27 cellular contexts compared by ENCODE assay signal in genomic region chr5:113195197-113195715, GRCh38.
"Had no signal": no experiment of that assay in that cellular context is flagged by ENCODE, and none has a peak within 500 bp of the region (broad histone marks: within the 10 kb centered on the region; RNA-seq: fewer than 3 reads in every experiment).

No MANE protein-coding gene starts in this region.

- H3K4me3 Mint-ChIP-seq: activated CD4-positive, alpha-beta memory T cell treated with anti-CD3 and anti-CD28 coated beads for 36 hours; activated CD4-positive, alpha-beta T cell treated with anti-CD3 and anti-CD28 coated beads, Interleukin-2, amount 10 ng/mL, durations not matched to agents 7 days and 5 days; activated naive CD4-positive, alpha-beta T cell treated with anti-CD3 and anti-CD28 coated beads for 36 hours; activated naive CD8-positive, alpha-beta T cell; activated T-helper 17 cell treated with anti-CD3 and anti-CD28 coated beads, Interleukin-2, amount 50 U/mL, for 72 hours; brain; T-cell had no signal

- H3K27me3 ChIP-seq: cardiac muscle cell, SJSA1 had no signal

- H3K27ac Mint-ChIP-seq: activated CD4-positive, alpha-beta memory T cell treated with anti-CD3 and anti-CD28 coated beads for 36 hours; activated CD4-positive, alpha-beta T cell treated with anti-CD3 and anti-CD28 coated beads, Interleukin-2, amount 10 ng/mL, durations not matched to agents 7 days and 5 days; activated naive CD4-positive, alpha-beta T cell treated with anti-CD3 and anti-CD28 coated beads for 36 hours; activated naive CD8-positive, alpha-beta T cell; activated T-helper 17 cell treated with anti-CD3 and anti-CD28 coated beads, Interleukin-2, amount 50 U/mL, for 72 hours; T-cell had no signal

- H3K27me3 Mint-ChIP-seq: activated CD4-positive, alpha-beta memory T cell treated with anti-CD3 and anti-CD28 coated beads for 36 hours; activated CD4-positive, alpha-beta T cell treated with anti-CD3 and anti-CD28 coated beads, Interleukin-2, amount 10 ng/mL, durations not matched to agents 7 days and 5 days; activated naive CD8-positive, alpha-beta T cell; activated T-helper 17 cell treated with anti-CD3 and anti-CD28 coated beads, Interleukin-2, amount 50 U/mL, for 72 hours; brain; T-cell had no signal

- H3K36me3 ChIP-seq: cardiac muscle cell, SJSA1 had no signal

- ATAC-seq: activated T-helper 17 cell treated with anti-CD3 and anti-CD28 coated beads, Interleukin-2, amount 50 U/mL, for 72 hours; Panc1; Right ventricle myocardium inferior; T-cell had no signal

- DNase-seq: activated CD4-positive, alpha-beta memory T cell treated with anti-CD3 and anti-CD28 coated beads for 36 hours; activated CD4-positive, alpha-beta T cell treated with anti-CD3 and anti-CD28 coated beads, Interleukin-2, amount 10 ng/mL, durations not matched to agents 7 days and 5 days; activated CD4-positive, CD25-positive, alpha-beta regulatory T cell; activated CD8-positive, alpha-beta memory T cell treated with anti-CD3 and anti-CD28 coated beads for 24 hours; activated gamma-delta T cell; activated naive CD4-positive, alpha-beta T cell treated with anti-CD3 and anti-CD28 coated beads for 36 hours; activated T-cell treated with anti-CD3 and anti-CD28 coated beads, Interleukin-2, amount 50 U/mL, for 48 hours; amygdala; NCI-H1092; NCI-H1417; NCI-H1930; NCI-H226; NCI-H510A; NCI-H526 treated with DMSO at 0.1 percent for 48 hours; NK-92 treated with Interleukin-12 subunit alpha and Interleukin-12 subunit beta, amount 100 ng/mL, for 24 hours; OCI-M1; RPMI8226; T-cell; T-helper 2 cell; T1000 had no signal

- H3K27ac ChIP-seq: cardiac muscle cell, SJSA1 had no signal

- H3K4me3 ChIP-seq: cardiac muscle cell, SJSA1 had no signal

- H3K4me1 Mint-ChIP-seq: activated CD4-positive, alpha-beta T cell treated with anti-CD3 and anti-CD28 coated beads, Interleukin-2, amount 10 ng/mL, durations not matched to agents 7 days and 5 days; activated T-helper 17 cell treated with anti-CD3 and anti-CD28 coated beads, Interleukin-2, amount 50 U/mL, for 72 hours had no signal
